Comparison of ENCODE assay signal across 1 cellular context in the genomic region with DNA sequence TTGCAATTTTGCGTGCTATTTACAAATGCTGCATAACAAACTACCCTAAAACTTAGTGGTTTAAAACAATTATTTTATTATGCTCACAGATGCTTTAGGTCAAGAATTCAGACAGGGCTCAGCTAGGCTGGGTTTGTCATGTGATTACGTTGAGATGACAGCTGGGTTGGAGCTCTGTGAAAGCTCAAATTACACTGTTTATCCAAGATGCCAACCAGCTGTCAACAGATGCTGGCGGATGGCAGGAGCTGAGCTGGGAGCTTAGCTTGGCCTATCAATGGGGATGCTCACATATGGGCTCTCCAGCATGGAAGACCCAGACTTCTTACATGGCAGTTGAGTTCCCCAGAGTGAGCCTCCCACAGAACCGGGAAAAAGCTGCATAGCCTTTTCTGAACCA.
TF ChIP-seq lines count a peak whose summit lies in the region.

No MANE protein-coding gene starts in this region.

TF ChIP-seq in GM12878, 131 proteins besides CTCF, POLR2A, EP300 and RAD21 (continued from another document):
- TF ChIP-seq, protein P1, sequence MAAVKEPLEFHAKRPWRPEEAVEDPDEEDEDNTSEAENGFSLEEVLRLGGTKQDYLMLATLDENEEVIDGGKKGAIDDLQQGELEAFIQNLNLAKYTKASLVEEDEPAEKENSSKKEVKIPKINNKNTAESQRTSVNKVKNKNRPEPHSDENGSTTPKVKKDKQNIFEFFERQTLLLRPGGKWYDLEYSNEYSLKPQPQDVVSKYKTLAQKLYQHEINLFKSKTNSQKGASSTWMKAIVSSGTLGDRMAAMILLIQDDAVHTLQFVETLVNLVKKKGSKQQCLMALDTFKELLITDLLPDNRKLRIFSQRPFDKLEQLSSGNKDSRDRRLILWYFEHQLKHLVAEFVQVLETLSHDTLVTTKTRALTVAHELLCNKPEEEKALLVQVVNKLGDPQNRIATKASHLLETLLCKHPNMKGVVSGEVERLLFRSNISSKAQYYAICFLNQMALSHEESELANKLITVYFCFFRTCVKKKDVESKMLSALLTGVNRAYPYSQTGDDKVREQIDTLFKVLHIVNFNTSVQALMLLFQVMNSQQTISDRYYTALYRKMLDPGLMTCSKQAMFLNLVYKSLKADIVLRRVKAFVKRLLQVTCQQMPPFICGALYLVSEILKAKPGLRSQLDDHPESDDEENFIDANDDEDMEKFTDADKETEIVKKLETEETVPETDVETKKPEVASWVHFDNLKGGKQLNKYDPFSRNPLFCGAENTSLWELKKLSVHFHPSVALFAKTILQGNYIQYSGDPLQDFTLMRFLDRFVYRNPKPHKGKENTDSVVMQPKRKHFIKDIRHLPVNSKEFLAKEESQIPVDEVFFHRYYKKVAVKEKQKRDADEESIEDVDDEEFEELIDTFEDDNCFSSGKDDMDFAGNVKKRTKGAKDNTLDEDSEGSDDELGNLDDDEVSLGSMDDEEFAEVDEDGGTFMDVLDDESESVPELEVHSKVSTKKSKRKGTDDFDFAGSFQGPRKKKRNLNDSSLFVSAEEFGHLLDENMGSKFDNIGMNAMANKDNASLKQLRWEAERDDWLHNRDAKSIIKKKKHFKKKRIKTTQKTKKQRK (IDR thresholded peaks at IDR 0.05; ENCODE audit: low read depth, low read length): no peak
- TF ChIP-seq CHD4 (IDR thresholded peaks at IDR 0.05) (no peak), MXI1 (IDR thresholded peaks at IDR 0.05; ENCODE audit: low read depth, low read length) (no peak), BACH1 (IDR thresholded peaks at IDR 0.05; ENCODE audit: borderline replicate concordance) (no peak), MEF2A (IDR thresholded peaks at IDR 0.05; ENCODE audit: insufficient read depth, low read depth, low read length) (no peak), NBN (IDR thresholded peaks at IDR 0.05) (no peak), YY1 (IDR thresholded peaks at IDR 0.05; ENCODE audit: low read depth, low read length) (no peak), ZNF622 (IDR thresholded peaks at IDR 0.05) (no peak), SMARCA5 (IDR thresholded peaks at IDR 0.05) (no peak), ZNF24 (IDR thresholded peaks at IDR 0.05) (no peak), ZBTB33 (IDR thresholded peaks at IDR 0.05) (no peak)
- TF ChIP-seq, protein P2, sequence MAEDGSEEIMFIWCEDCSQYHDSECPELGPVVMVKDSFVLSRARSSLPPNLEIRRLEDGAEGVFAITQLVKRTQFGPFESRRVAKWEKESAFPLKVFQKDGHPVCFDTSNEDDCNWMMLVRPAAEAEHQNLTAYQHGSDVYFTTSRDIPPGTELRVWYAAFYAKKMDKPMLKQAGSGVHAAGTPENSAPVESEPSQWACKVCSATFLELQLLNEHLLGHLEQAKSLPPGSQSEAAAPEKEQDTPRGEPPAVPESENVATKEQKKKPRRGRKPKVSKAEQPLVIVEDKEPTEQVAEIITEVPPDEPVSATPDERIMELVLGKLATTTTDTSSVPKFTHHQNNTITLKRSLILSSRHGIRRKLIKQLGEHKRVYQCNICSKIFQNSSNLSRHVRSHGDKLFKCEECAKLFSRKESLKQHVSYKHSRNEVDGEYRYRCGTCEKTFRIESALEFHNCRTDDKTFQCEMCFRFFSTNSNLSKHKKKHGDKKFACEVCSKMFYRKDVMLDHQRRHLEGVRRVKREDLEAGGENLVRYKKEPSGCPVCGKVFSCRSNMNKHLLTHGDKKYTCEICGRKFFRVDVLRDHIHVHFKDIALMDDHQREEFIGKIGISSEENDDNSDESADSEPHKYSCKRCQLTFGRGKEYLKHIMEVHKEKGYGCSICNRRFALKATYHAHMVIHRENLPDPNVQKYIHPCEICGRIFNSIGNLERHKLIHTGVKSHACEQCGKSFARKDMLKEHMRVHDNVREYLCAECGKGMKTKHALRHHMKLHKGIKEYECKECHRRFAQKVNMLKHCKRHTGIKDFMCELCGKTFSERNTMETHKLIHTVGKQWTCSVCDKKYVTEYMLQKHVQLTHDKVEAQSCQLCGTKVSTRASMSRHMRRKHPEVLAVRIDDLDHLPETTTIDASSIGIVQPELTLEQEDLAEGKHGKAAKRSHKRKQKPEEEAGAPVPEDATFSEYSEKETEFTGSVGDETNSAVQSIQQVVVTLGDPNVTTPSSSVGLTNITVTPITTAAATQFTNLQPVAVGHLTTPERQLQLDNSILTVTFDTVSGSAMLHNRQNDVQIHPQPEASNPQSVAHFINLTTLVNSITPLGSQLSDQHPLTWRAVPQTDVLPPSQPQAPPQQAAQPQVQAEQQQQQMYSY (CRISPR knock-in tag; IDR thresholded peaks at IDR 0.05): no peak
